Comparison of ENCODE assay signal across 1 cellular context in genomic region chr20:35702824-35703695, GRCh38.
TF ChIP-seq lines count a peak whose summit lies in the region.

No MANE protein-coding gene starts in this region.

TF ChIP-seq in SK-N-SH, 30 proteins besides CTCF, POLR2A, EP300 and RAD21 (continued from another document):
- TF ChIP-seq, protein P1, sequence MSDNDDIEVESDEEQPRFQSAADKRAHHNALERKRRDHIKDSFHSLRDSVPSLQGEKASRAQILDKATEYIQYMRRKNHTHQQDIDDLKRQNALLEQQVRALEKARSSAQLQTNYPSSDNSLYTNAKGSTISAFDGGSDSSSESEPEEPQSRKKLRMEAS (IDR thresholded peaks at IDR 0.05; ENCODE audit: low read depth) = no peak
